ENCODE assay signal across 26 cellular contexts in genomic region chr15:67973846-67974245, GRCh38.
"Had no signal": no experiment of that assay in that cellular context is flagged by ENCODE, and none has a peak within 500 bp of the region (broad histone marks: within the 10 kb centered on the region; RNA-seq: fewer than 3 reads in every experiment).

No MANE protein-coding gene starts in this region.

- H3K4me2 ChIP-seq: neural progenitor cell had no signal

- H3K36me3 ChIP-seq: neural progenitor cell, neutrophil, pancreas, right lobe of liver, sigmoid colon, stomach, thoracic aorta, thyroid gland, tibial nerve, upper lobe of right lung, vagina had no signal

- H3K9ac ChIP-seq: neural progenitor cell had no signal

- H3K9me3 ChIP-seq: neutrophil, pancreas, psoas muscle, right lobe of liver, sigmoid colon, stomach, thoracic aorta, thyroid gland, tibial nerve, upper lobe of right lung, vagina had no signal

- H2AFZ ChIP-seq: neural progenitor cell had no signal

- H3K4me3 ChIP-seq: neural progenitor cell, pancreas, psoas muscle, right lobe of liver, sigmoid colon, stomach, thoracic aorta, thyroid gland, tibial nerve, upper lobe of right lung, vagina had no signal

- ATAC-seq: naive thymus-derived CD4-positive, alpha-beta T cell; natural killer cell; pancreas; psoas muscle; right cardiac atrium; right lobe of liver; stimulated activated effector memory CD8-positive, alpha-beta T cell treated with anti-CD3 and anti-CD28 coated beads, Interleukin-12 subunit alpha, Interleukin-12 subunit beta, amount 100 ng/mL, for 72 hours; stimulated activated naive B cell treated with anti-CD40 and anti-IgM and Interleukin-4, amounts not matched to agents 10 μg/mL and 1 μg/mL and 100 μg/mL, for 72 hours; upper lobe of right lung had no signal

- DNase-seq: naive thymus-derived CD4-positive, alpha-beta T cell; natural killer cell; nucleus accumbens; pancreas; posterior cingulate gyrus; psoas muscle; right cardiac atrium; right lobe of liver; sigmoid colon; small intestine; stimulated activated CD4-positive, alpha-beta T cell treated with anti-CD3 and anti-CD28 coated beads, Interleukin-15, amount 100 ng/mL, for 24 hours; stimulated activated CD4-positive, alpha-beta T cell treated with anti-CD3 and anti-CD28 coated beads, Interleukin-2, amount 100 ng/mL, for 24 hours; stimulated activated CD4-positive, alpha-beta T cell treated with anti-CD3 and anti-CD28 coated beads, Interleukin-2, amount 100 ng/mL, for 48 hours; stimulated activated CD4-positive, alpha-beta T cell treated with anti-CD3 and anti-CD28 coated beads, Interleukin-4, amount 100 ng/mL, for 24 hours; stimulated activated naive B cell treated with anti-CD40 and anti-IgM and Interleukin-4, amounts not matched to agents 10 μg/mL and 1 μg/mL and 100 μg/mL, for 72 hours; stimulated activated naive CD4-positive, alpha-beta T cell treated with Interleukin-2 at 50 U/mL for 16 hours; stomach; thyroid gland; trophoblast cell; upper lobe of right lung had no signal

- H3K4me1 ChIP-seq: pancreas, psoas muscle, right lobe of liver, upper lobe of right lung had no signal

- H3K27me3 ChIP-seq: neural progenitor cell, neutrophil, pancreas, right lobe of liver, sigmoid colon, stomach, thyroid gland, tibial nerve, upper lobe of right lung, vagina had no signal

- H3K27ac ChIP-seq: neural progenitor cell, neutrophil, pancreas, psoas muscle, right lobe of liver, sigmoid colon, stomach, thoracic aorta, thyroid gland, tibial nerve, upper lobe of right lung, vagina had no signal
